In the genomic region with DNA sequence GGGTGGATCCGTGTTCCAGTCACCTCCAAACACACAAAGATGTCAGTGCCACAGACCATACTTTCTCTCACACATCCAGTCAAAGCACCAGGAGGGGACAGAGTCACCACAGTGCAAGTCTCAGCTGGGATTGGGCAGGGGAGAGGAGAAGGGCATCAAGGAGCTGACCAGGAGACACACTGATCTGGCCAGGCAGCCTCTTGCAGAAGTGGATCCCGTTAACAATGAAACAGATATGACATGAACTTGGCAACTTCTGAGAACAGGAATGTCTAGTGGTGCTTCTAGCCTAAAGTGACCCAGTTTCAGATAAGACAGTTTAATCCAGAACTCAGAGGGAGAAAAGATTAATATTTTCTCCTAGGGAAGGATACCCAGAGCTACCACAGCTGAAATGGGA, we compare ENCODE assay signal across 25 cellular contexts.
DNase-seq lines count a peak whose midpoint lies in the region; ATAC-seq, FAIRE-seq and TF ChIP-seq lines count a peak whose summit lies in the region.
"Had no signal": no experiment of that assay in that cellular context is flagged by ENCODE, and none has a peak within 500 bp of the region (broad histone marks: within the 10 kb centered on the region; RNA-seq: fewer than 3 reads in every experiment).

No MANE protein-coding gene starts in this region.

- H3K27me3 ChIP-seq in astrocyte (ENCODE audit: insufficient read depth, low read length) (no peaks in the 10 kb centered on the region), left ventricle myocardium inferior (ENCODE audit: low read depth) (no peaks in the 10 kb centered on the region), thyroid gland (no peaks in the 10 kb centered on the region)
- H3K27me3 ChIP-seq: Peyer's patch had no signal

- DNase-seq in Right ventricle myocardium inferior (ENCODE audit: missing footprints) (no peak), cardiac septum (ENCODE audit: low spot score) (no peak), astrocyte (ENCODE audit: low read depth) (no peak), left ventricle myocardium inferior (peak; percentile 35), thyroid gland (peak; percentile 57 to 59), left lobe of liver (ENCODE audit: low spot score) (no peak)
- no peak for DNase-seq in effector CD8-positive, alpha-beta T cell (lab: John Stamatoyannopoulos, UW)
- DNase-seq: AML-193; CD8-positive, alpha-beta T cell; GF-D8; GOT3; HCEC 1CT; KG1; NCI-H1092 treated with DMSO at 0.1 percent for 48 hours; NCI-H146; NCI-H2081; NCI-H2171; NCI-H345; NCI-H524; NCI-H774; NK-92 treated with Interleukin-12 subunit alpha and Interleukin-12 subunit beta, amount 100 ng/mL, for 24 hours; Peyer's patch had no signal

- H3K36me3 ChIP-seq in astrocyte (ENCODE audit: insufficient read depth, low read length) = no peaks in the 10 kb centered on the region
- H3K36me3 ChIP-seq in left ventricle myocardium inferior = no peaks in the 10 kb centered on the region
- no peaks in the 10 kb centered on the region for H3K36me3 ChIP-seq in thyroid gland
- H3K36me3 ChIP-seq: Peyer's patch had no signal

- H3K27ac ChIP-seq in astrocyte (ENCODE audit: low read depth, low read length) = no peak overlapping the region
- H3K27ac ChIP-seq in left ventricle myocardium inferior (replicated peaks) = peak overlapping the region; percentile 81
- peak overlapping the region; percentile 43 to 71 (median 48) for H3K27ac ChIP-seq in thyroid gland
- H3K27ac ChIP-seq: HL-60, Peyer's patch had no signal

- H3K4me3 ChIP-seq in astrocyte (ENCODE audit: insufficient read depth, low read depth, low read length) (no peak overlapping the region), left ventricle myocardium inferior (no peak overlapping the region), thyroid gland (replicated peaks in 1 of 3) (no peak overlapping the region)
- H3K4me3 ChIP-seq: Peyer's patch had no signal

- H3K4me1 Mint-ChIP-seq in astrocyte (ENCODE audit: low read depth, unreplicated experiment) = peaks cover 37% of the 10 kb centered on the region

- no peak overlapping the region for H3K4me2 ChIP-seq in astrocyte (ENCODE audit: low read length)

- H2AFZ ChIP-seq in astrocyte (ENCODE audit: low read depth, low read length) = no peak overlapping the region

- FAIRE-seq in astrocyte (lab: Jason Lieb, UNC) = no peak
- FAIRE-seq: GM19239 had no signal

- peak; percentile 88 for ATAC-seq in Right ventricle myocardium inferior
- no peak for ATAC-seq in left lobe of liver
- ATAC-seq in GM18867 (IDR thresholded peaks at IDR 0.05; ENCODE audit: unreplicated experiment) = no peak
- ATAC-seq: CD8-positive, alpha-beta T cell had no signal

- TF ChIP-seq CTCF in astrocyte (IDR thresholded peaks at IDR 0.05; ENCODE audit: insufficient read depth, low read depth, low read length) (no peak), left ventricle myocardium inferior (IDR thresholded peaks at IDR 0.05; ENCODE audit: borderline replicate concordance) (peak; percentile 18), thyroid gland (IDR thresholded peaks at IDR 0.05) (no peak)

- no peaks in the 10 kb centered on the region for H3K36me3 Mint-ChIP-seq in astrocyte (ENCODE audit: low read depth, unreplicated experiment)

- no peaks in the 10 kb centered on the region for H3K9me3 Mint-ChIP-seq in astrocyte (ENCODE audit: unreplicated experiment)
- H3K9me3 Mint-ChIP-seq: CD8-positive, alpha-beta T cell had no signal

- no peaks in the 10 kb centered on the region for H3K27me3 Mint-ChIP-seq in astrocyte (ENCODE audit: low read depth, unreplicated experiment)

- H3K4me1 ChIP-seq in astrocyte (ENCODE audit: insufficient read depth, low read length) (peaks cover 40% of the 10 kb centered on the region), left ventricle myocardium inferior (peaks cover 64% of the 10 kb centered on the region), thyroid gland (peaks cover 15 to 27% of the 10 kb centered on the region in 2 donors)
- H3K4me1 ChIP-seq: Peyer's patch had no signal

- no peaks in the 10 kb centered on the region for H3K9me3 ChIP-seq in astrocyte (ENCODE audit: insufficient read depth, low read depth, low read length)
- H3K9me3 ChIP-seq in left ventricle myocardium inferior (replicated peaks) = no peaks in the 10 kb centered on the region
- H3K9me3 ChIP-seq in thyroid gland = no peaks in the 10 kb centered on the region
- H3K9me3 ChIP-seq: Peyer's patch had no signal

- intact Hi-C loops in Right ventricle myocardium inferior (cut with DNase I) = loop anchor here (2.0 to 10.0 kb wide), 4 partner anchors 35 to 83 kb away; a partner anchor contains a TSS
- intact Hi-C loops in cardiac septum (cut with DNase I) = loop anchor here (2.0 kb wide), 1 partner anchor 19 kb away; no protein-coding TSS in a partner anchor
- intact Hi-C loops in left ventricle myocardium inferior (cut with micrococcal nuclease) = no loop called here
- intact Hi-C loops in thyroid gland (cut with DNase I) = no loop called here

- H3K9ac ChIP-seq in astrocyte (ENCODE audit: low read length) = no peak overlapping the region

- no peak overlapping the region for H3K4me3 Mint-ChIP-seq in astrocyte (ENCODE audit: unreplicated experiment)
- H3K4me3 Mint-ChIP-seq: CD8-positive, alpha-beta T cell had no signal

- H3K79me2 ChIP-seq in astrocyte (ENCODE audit: insufficient read depth, low read length) = peaks cover 7% of the 10 kb centered on the region

- no peak for TF ChIP-seq POLR2A in thyroid gland (IDR thresholded peaks at IDR 0.05)

- no peaks in the 10 kb centered on the region for H4K20me1 ChIP-seq in astrocyte (ENCODE audit: insufficient read depth, low read length)

- WGBS in thyroid gland, 2 donors = 45 to 70% methylated on average over 2 of the region's 2 CpGs

- peak overlapping the region; percentile 21 for H3K27ac Mint-ChIP-seq in astrocyte (ENCODE audit: unreplicated experiment)
- H3K27ac Mint-ChIP-seq: CD8-positive, alpha-beta T cell had no signal

Comparison
In these comparisons a context has a peak if more than half of its experiments do, and no peak if none do; other contexts are left out.
1. DNase-seq: peak in left ventricle myocardium inferior (single experiment) and thyroid gland (2 of 2); none in Right ventricle myocardium inferior (single experiment), cardiac septum (single experiment), astrocyte (single experiment), effector CD8-positive, alpha-beta T cell (single experiment) and left lobe of liver (single experiment).
2. intact Hi-C loops: an anchor here in Right ventricle myocardium inferior (2.0 to 10.0 kb wide) and cardiac septum (2.0 kb wide); none called in left ventricle myocardium inferior and thyroid gland.